Comparison of ENCODE assay signal across 13 cellular contexts in the genomic region with DNA sequence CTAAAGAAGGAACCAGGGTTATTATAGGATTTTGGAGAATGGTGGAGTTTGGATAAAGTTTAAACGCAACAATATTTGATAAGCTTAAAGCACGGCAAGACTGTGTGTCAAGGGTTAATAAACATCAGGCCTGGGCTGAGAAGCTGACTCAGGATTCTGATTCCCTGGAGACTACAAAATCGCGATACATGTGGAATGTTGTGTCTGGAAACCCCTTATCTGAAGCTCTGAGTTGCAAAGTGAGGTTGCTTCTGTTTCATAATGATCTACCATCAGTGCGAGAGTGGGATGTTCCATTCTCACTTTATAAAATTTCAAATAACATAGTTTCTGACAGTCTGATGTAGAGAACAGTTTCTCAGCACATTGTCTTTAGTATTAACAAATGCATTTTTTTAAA. TPM values are rescaled to one million over a fixed set of nuclear protein-coding genes. Genes with fewer than 3 reads are reported as not detected.
DNase-seq lines count a peak whose midpoint lies in the region; ATAC-seq and TF ChIP-seq lines count a peak whose summit lies in the region.
"Had no signal": no experiment of that assay in that cellular context is flagged by ENCODE, and none has a peak within 500 bp of the region (broad histone marks: within the 10 kb centered on the region; RNA-seq: fewer than 3 reads in every experiment).

No MANE protein-coding gene starts in this region.

- no peak for ATAC-seq in HG03159 (IDR thresholded peaks at IDR 0.05; ENCODE audit: unreplicated experiment)
- ATAC-seq in HG02852 (IDR thresholded peaks at IDR 0.05; ENCODE audit: unreplicated experiment) = no peak
- no peak for ATAC-seq in HG03565 (IDR thresholded peaks at IDR 0.05; ENCODE audit: unreplicated experiment)

- no peaks in the 10 kb centered on the region for H3K27me3 Mint-ChIP-seq in progenitor cell of endocrine pancreas
- H3K27me3 Mint-ChIP-seq: activated CD4-positive, alpha-beta T cell treated with anti-CD3 and anti-CD28 coated beads, Interleukin-2, amount 10 ng/mL, durations not matched to agents 24 days and 14 days; dendritic cell treated with granulocyte-macrophage colony-stimulating factor and Interleukin-4, amounts not matched to agents 40 ng/mL and 50 ng/mL, for 4 days had no signal

- DNase-seq in DMS 273 (lab: John Stamatoyannopoulos, UW; ENCODE audit: unreplicated experiment) (peak; percentile 21), DMS 273 treated with DMSO at 0.1 percent for 48 hours (lab: John Stamatoyannopoulos, UW) (no peak), NCI-H226 (peak; percentile 92), fibroblast of the aortic adventitia (ENCODE audit: low read depth) (peak; percentile 85), progenitor cell of endocrine pancreas (ENCODE audit: low spot score, unreplicated experiment) (no peak)
- DNase-seq: activated CD4-positive, alpha-beta T cell treated with anti-CD3 and anti-CD28 coated beads, Interleukin-2, amount 10 ng/mL, durations not matched to agents 24 days and 14 days; activated gamma-delta T cell treated with Interleukin-2 at 50 U/mL for 16 hours; DMS79; hypothalamus had no signal

- H3K27ac Mint-ChIP-seq in progenitor cell of endocrine pancreas = peak overlapping the region; percentile 63
- H3K27ac Mint-ChIP-seq: activated CD4-positive, alpha-beta T cell treated with anti-CD3 and anti-CD28 coated beads, Interleukin-2, amount 10 ng/mL, durations not matched to agents 24 days and 14 days; dendritic cell treated with granulocyte-macrophage colony-stimulating factor and Interleukin-4, amounts not matched to agents 40 ng/mL and 50 ng/mL, for 4 days had no signal

- no peak overlapping the region for H3K4me3 Mint-ChIP-seq in progenitor cell of endocrine pancreas (ENCODE audit: low read depth)
- H3K4me3 Mint-ChIP-seq: activated CD4-positive, alpha-beta T cell treated with anti-CD3 and anti-CD28 coated beads, Interleukin-2, amount 10 ng/mL, durations not matched to agents 24 days and 14 days; dendritic cell treated with granulocyte-macrophage colony-stimulating factor and Interleukin-4, amounts not matched to agents 40 ng/mL and 50 ng/mL, for 4 days had no signal

- peaks cover 26% of the 10 kb centered on the region for H3K9me3 Mint-ChIP-seq in progenitor cell of endocrine pancreas (ENCODE audit: low read depth)

- H3K4me3 ChIP-seq in fibroblast of the aortic adventitia (ENCODE audit: low read depth, low read length) = no peak overlapping the region

- H3K4me1 Mint-ChIP-seq in progenitor cell of endocrine pancreas (ENCODE audit: low read depth) = peaks cover 22% of the 10 kb centered on the region

- TF ChIP-seq CTCF in fibroblast of the aortic adventitia (IDR thresholded peaks at IDR 0.05; ENCODE audit: insufficient read depth, low read length) (no peak), progenitor cell of endocrine pancreas (IDR thresholded peaks at IDR 0.05; ENCODE audit: unreplicated experiment) (no peak)

- peaks cover 39% of the 10 kb centered on the region for H3K36me3 Mint-ChIP-seq in progenitor cell of endocrine pancreas (ENCODE audit: insufficient read depth)

RNA-seq across cellular contexts. Expression of gene C1GALT1, which starts 7.8 kb away (rescaled TPM):
- total RNA-seq in fibroblast of the aortic adventitia (ENCODE audit: low replicate concordance) (14.0 and 90.0 TPM in 2 replicates), progenitor cell of endocrine pancreas (63.4 and 75.0 TPM in 2 replicates)

Comparison
In these comparisons a context has a peak if more than half of its experiments do, and no peak if none do; other contexts are left out.
1. DNase-seq: peak in DMS 273 (single experiment), NCI-H226 (single experiment) and fibroblast of the aortic adventitia (single experiment); none in DMS 273 treated with DMSO at 0.1 percent for 48 hours (single experiment) and progenitor cell of endocrine pancreas (single experiment).